29 cellular contexts compared by ENCODE assay signal in genomic region chr5:6949230-6949629, GRCh38.
"Had no signal": no experiment of that assay in that cellular context is flagged by ENCODE, and none has a peak within 500 bp of the region (broad histone marks: within the 10 kb centered on the region; RNA-seq: fewer than 3 reads in every experiment).

No MANE protein-coding gene starts in this region.

- H3K27ac ChIP-seq: ascending aorta, cardiac muscle cell had no signal

- H3K4me3 ChIP-seq: ascending aorta, cardiac muscle cell had no signal

- DNase-seq: activated B cell treated with CpG ODN at 0.5 μM for 24 hours; activated CD4-positive, alpha-beta memory T cell treated with anti-CD3 and anti-CD28 coated beads, Interleukin-2, amount 10 ng/mL, durations not matched to agents 7 days and 5 days; activated CD4-positive, alpha-beta T cell treated with anti-CD3 and anti-CD28 coated beads for 36 hours; activated CD4-positive, alpha-beta T cell treated with anti-CD3 and anti-CD28 coated beads for 48 hours; activated CD4-positive, alpha-beta T cell treated with anti-CD3 and anti-CD28 coated beads, Interleukin-2, amount 10 ng/mL, durations not matched to agents 7 days and 5 days; activated CD4-positive, alpha-beta T cell treated with anti-CD3 and anti-CD28 coated beads, Interleukin-2, amount 50 U/mL, for 48 hours; activated CD4-positive, CD25-positive, alpha-beta regulatory T cell treated with anti-CD3 and anti-CD28 coated beads, Interleukin-2, amount 50 U/mL, for 72 hours; activated CD8-positive, alpha-beta memory T cell treated with anti-CD3 and anti-CD28 coated beads for 24 hours; activated CD8-positive, alpha-beta memory T cell treated with anti-CD3 and anti-CD28 coated beads, Interleukin-2, amount 10 ng/mL, durations not matched to agents 7 days and 5 days; activated CD8-positive, alpha-beta memory T cell treated with anti-CD3 and anti-CD28 coated beads, Interleukin-2, amount 50 U/mL, for 48 hours; activated CD8-positive, alpha-beta T cell treated with anti-CD3 and anti-CD28 coated beads, Interleukin-2, amount 10 ng/mL, durations not matched to agents 7 days and 5 days; activated effector memory CD4-positive, alpha-beta T cell treated with Interleukin-2 at 50 U/mL for 16 hours; activated gamma-delta T cell; activated naive CD4-positive, alpha-beta T cell treated with anti-CD3 and anti-CD28 coated beads, Interleukin-2, amount 10 ng/mL, durations not matched to agents 7 days and 5 days; activated naive CD4-positive, alpha-beta T cell treated with Interleukin-2 at 50 U/mL for 16 hours; activated naive CD8-positive, alpha-beta T cell treated with anti-CD3 and anti-CD28 coated beads, Interleukin-2, amount 10 ng/mL, durations not matched to agents 7 days and 5 days; activated naive CD8-positive, alpha-beta T cell treated with anti-CD3 and anti-CD28 coated beads, Interleukin-2, amount 50 U/mL, for 24 hours; activated T-cell treated with anti-CD3 and anti-CD28 coated beads, Interleukin-2, amount 50 U/mL, for 24 hours; activated T-cell treated with anti-CD3 and anti-CD28 coated beads, Interleukin-2, amount 50 U/mL, for 48 hours; amygdala; anterior cingulate cortex; caudate nucleus; T-helper 1 cell; T-helper 2 cell; T-helper 9 cell had no signal

- ATAC-seq: activated CD4-positive, alpha-beta T cell treated with anti-CD3 and anti-CD28 coated beads for 36 hours; activated CD8-positive, alpha-beta memory T cell treated with anti-CD3 and anti-CD28 coated beads, Interleukin-2, amount 10 ng/mL, durations not matched to agents 7 days and 5 days; activated CD8-positive, alpha-beta T cell treated with anti-CD3 and anti-CD28 coated beads, Interleukin-2, amount 10 ng/mL, durations not matched to agents 7 days and 5 days; activated naive CD8-positive, alpha-beta T cell treated with anti-CD3 and anti-CD28 coated beads, Interleukin-2, amount 50 U/mL, for 24 hours had no signal

- H3K9me3 ChIP-seq: ascending aorta had no signal

- H3K36me3 ChIP-seq: ascending aorta, cardiac muscle cell had no signal

- FAIRE-seq: bronchial epithelial cell, TTC549 had no signal

- H3K4me1 ChIP-seq: ascending aorta had no signal

- H3K27me3 ChIP-seq: ascending aorta, cardiac muscle cell had no signal
